Comparison of ENCODE assay signal across 1 cellular context in genomic region chr16:87954826-87955225, GRCh38.
TF ChIP-seq lines count a peak whose summit lies in the region.

No MANE protein-coding gene starts in this region.

TF ChIP-seq in K562, 482 proteins besides CTCF, POLR2A, EP300 and RAD21:
- TF ChIP-seq POLR2G (IDR thresholded peaks at IDR 0.05; ENCODE audit: low read depth, low read length) (peak; percentile 54), CREB5 (CRISPR knock-in tag; IDR thresholded peaks at IDR 0.05) (no peak), RBFOX2 (IDR thresholded peaks at IDR 0.05; ENCODE audit: low read depth, low read length) (peak; percentile 49; the same call in 1 of the 2 replicates)
TF ChIP-seq in K562: peak in this region for 2.
